Comparison of ENCODE assay signal across 9 cellular contexts in the genomic region with DNA sequence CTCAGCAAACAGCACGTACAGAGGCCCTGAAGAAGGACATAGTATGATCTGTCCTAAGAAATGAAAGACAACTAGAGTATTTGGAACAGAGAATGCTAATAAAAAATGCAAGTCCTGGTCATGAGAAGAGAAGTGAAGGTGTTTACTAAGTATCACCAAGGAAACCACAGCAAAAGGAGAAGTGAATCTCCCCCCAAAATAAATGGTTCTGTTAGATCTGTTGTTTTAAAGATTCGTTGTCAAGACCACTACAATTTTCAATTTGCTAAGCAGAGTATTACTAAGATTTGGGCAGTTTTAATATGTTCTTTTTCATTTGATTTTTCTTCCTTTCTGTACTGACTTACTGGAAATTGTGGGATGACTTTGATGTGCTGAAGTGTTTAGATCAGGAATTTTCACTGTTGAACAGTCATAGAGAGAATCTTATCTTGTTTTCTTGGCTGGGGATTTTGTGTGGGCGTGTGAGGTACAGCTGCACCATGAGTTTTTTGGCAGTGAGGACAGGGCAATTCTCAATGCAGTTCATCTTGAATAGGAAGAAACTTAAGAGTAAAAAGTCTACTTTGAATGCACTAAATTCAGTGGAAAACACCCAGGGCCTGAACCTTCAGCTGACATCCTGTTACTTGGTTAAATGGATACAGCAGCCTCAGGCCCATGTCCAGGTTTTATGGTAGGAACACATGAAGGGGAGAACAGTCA.
DNase-seq lines count a peak whose midpoint lies in the region; ATAC-seq and TF ChIP-seq lines count a peak whose summit lies in the region.
"Had no signal": no experiment of that assay in that cellular context is flagged by ENCODE, and none has a peak within 500 bp of the region (broad histone marks: within the 10 kb centered on the region; RNA-seq: fewer than 3 reads in every experiment).

No MANE protein-coding gene starts in this region.

- H3K4me2 ChIP-seq in HCT116 (ENCODE audit: low read length) (no peak overlapping the region), neuronal stem cell (ENCODE audit: insufficient read depth, low read length, poor library complexity, severe bottlenecking) (no peak overlapping the region)

- H3K36me3 ChIP-seq in HCT116 (ENCODE audit: control insufficient read depth in 1 of 2, insufficient read depth in 2 of 2, low read length in 2 of 2) (no peaks in the 10 kb centered on the region), ectodermal cell (ENCODE audit: control insufficient read depth, insufficient read depth, low read length) (no peaks in the 10 kb centered on the region), sigmoid colon (no peaks in the 10 kb centered on the region), neuronal stem cell (replicated peaks in 1 of 2; ENCODE audit: control insufficient read depth in 2 of 2, insufficient read depth in 2 of 2, low read length in 2 of 2) (peaks cover 0 to 18% of the 10 kb centered on the region in 2 donors)

- no peak overlapping the region for H2AFZ ChIP-seq in HCT116 (ENCODE audit: low read depth, low read length, poor library complexity, severe bottlenecking)
- H2AFZ ChIP-seq in neuronal stem cell (ENCODE audit: low read length): no peak overlapping the region

- no peak overlapping the region for H3K27ac ChIP-seq in HCT116 (ENCODE audit: low read depth, low read length)
- H3K27ac ChIP-seq in ectodermal cell (ENCODE audit: insufficient read depth, low read depth, low read length, poor library complexity, severe bottlenecking): peak overlapping the region; percentile 38
- H3K27ac ChIP-seq in sigmoid colon: peak overlapping the region; percentile 11 to 41 (median 28)
- no peak overlapping the region for H3K27ac ChIP-seq in neuronal stem cell (replicated peaks; ENCODE audit: low read length)
- H3K27ac ChIP-seq: C4-2B had no signal

- H3K9me3 ChIP-seq in HCT116 (ENCODE audit: control insufficient read depth in 1 of 2, insufficient read depth in 1 of 2, low read depth in 1 of 2, low read length in 2 of 2): no peaks in the 10 kb centered on the region
- H3K9me3 ChIP-seq in ectodermal cell (ENCODE audit: control insufficient read depth, low read length): no peaks in the 10 kb centered on the region
- no peaks in the 10 kb centered on the region for H3K9me3 ChIP-seq in sigmoid colon
- H3K9me3 ChIP-seq in neuronal stem cell (replicated peaks in 1 of 2; ENCODE audit: control insufficient read depth in 2 of 2, insufficient read depth in 1 of 2, low read depth in 1 of 2, low read length in 2 of 2): peaks cover 0 to 3% of the 10 kb centered on the region in 2 donors

- no peak overlapping the region for H3K27ac Mint-ChIP-seq in activated CD4-positive, alpha-beta T cell treated with anti-CD3 and anti-CD28 coated beads, Interleukin-2, amount 10 ng/mL, durations not matched to agents 7 days and 5 days

- TF ChIP-seq POLR2A in HCT116 (IDR thresholded peaks at IDR 0.05; ENCODE audit: borderline replicate concordance, extremely low read depth, insufficient read depth, insufficient read length) (no peak), sigmoid colon (IDR thresholded peaks at IDR 0.05) (no peak)

- peaks cover 7% of the 10 kb centered on the region for H3K9me3 Mint-ChIP-seq in activated CD4-positive, alpha-beta T cell treated with anti-CD3 and anti-CD28 coated beads, Interleukin-2, amount 10 ng/mL, durations not matched to agents 7 days and 5 days

- H3K79me2 ChIP-seq in HCT116 (ENCODE audit: insufficient read depth, low read length): no peaks in the 10 kb centered on the region

- 80 to 88% methylated on average over 3 of the region's 3 CpGs for WGBS in ectodermal cell, 2 experiments
- 38 to 66% methylated on average over 3 of the region's 3 CpGs for WGBS in sigmoid colon, 2 donors
- WGBS in neuronal stem cell (ENCODE audit: extremely low coverage in 2 of 2, insufficient read length in 2 of 2, insufficient replicate concordance in 1 of 2), 2 donors: no CpG with 5 or more reads among the region's 3 CpGs

- no peak overlapping the region for H3K18ac ChIP-seq in neuronal stem cell (ENCODE audit: low read length)

- intact Hi-C loops in HCT116 (cut with micrococcal nuclease) (no loop called here), sigmoid colon (cut with DNase I) (loop anchor here (5.0 kb wide), 1 partner anchor 136 kb away; no protein-coding TSS in a partner anchor)

- RAD21 ChIA-PET in HCT116 (lab: Charles Lee; ENCODE audit: low non-redundant PET in 1 of 2, low total read pairs in 2 of 2, uncharacterized antibody in 2 of 2, unreplicated experiment in 2 of 2): no interaction called here

- no peak overlapping the region for H4K8ac ChIP-seq in neuronal stem cell (ENCODE audit: low read depth, low read length)

- H2AK5ac ChIP-seq in neuronal stem cell (ENCODE audit: low read depth, low read length): no peak overlapping the region

- H2BK15ac ChIP-seq in neuronal stem cell (ENCODE audit: low read length): no peak overlapping the region

- H2BK5ac ChIP-seq in neuronal stem cell (ENCODE audit: low read length): no peak overlapping the region

- H3K4me1 Mint-ChIP-seq in activated CD4-positive, alpha-beta T cell treated with anti-CD3 and anti-CD28 coated beads, Interleukin-2, amount 10 ng/mL, durations not matched to agents 7 days and 5 days: peaks cover 16% of the 10 kb centered on the region

- H3K9ac ChIP-seq in HCT116 (ENCODE audit: low read length): no peak overlapping the region
- H3K9ac ChIP-seq in neuronal stem cell (ENCODE audit: low read depth, low read length, poor library complexity): no peak overlapping the region

- no TSS peak for BruUV-seq in HCT116 (replicated peaks; lab: Mats Ljungman, UMichigan)

- H3K27me3 Mint-ChIP-seq in activated CD4-positive, alpha-beta T cell treated with anti-CD3 and anti-CD28 coated beads, Interleukin-2, amount 10 ng/mL, durations not matched to agents 7 days and 5 days: no peaks in the 10 kb centered on the region

- ATAC-seq in HCT116: no peak

- H3K9me2 ChIP-seq in HCT116 (ENCODE audit: insufficient read depth): no peaks in the 10 kb centered on the region

- no peak overlapping the region for H4K91ac ChIP-seq in neuronal stem cell (ENCODE audit: low read depth, low read length, poor library complexity)

- H3K4me1 ChIP-seq in HCT116 (ENCODE audit: control insufficient read depth in 1 of 2, insufficient read depth in 2 of 2, low read length in 2 of 2) (peaks cover 3 to 13% of the 10 kb centered on the region in 2 experiments; a peak in 2 of 4 replicates), ectodermal cell (ENCODE audit: control insufficient read depth, insufficient read depth, low read length) (no peaks in the 10 kb centered on the region), sigmoid colon (peaks cover 0 to 27% (median 26%) of the 10 kb centered on the region in 4 donors), neuronal stem cell (ENCODE audit: control insufficient read depth in 2 of 2, insufficient read depth in 1 of 2, low read depth in 1 of 2, low read length in 2 of 2) (peaks cover 5% of the 10 kb centered on the region in 2 donors)

- CTCF ChIA-PET in activated CD4-positive, alpha-beta T cell treated with anti-CD3 and anti-CD28 coated beads, Interleukin-2, amount 10 ng/mL, durations not matched to agents 7 days and 5 days (lab: Charles Lee): no interaction called here
- CTCF ChIA-PET in HCT116 (lab: Charles Lee): no interaction called here

- no peak for TF ChIP-seq RAD21 in HCT116 (IDR thresholded peaks at IDR 0.05; ENCODE audit: low read depth)

- no peaks in the 10 kb centered on the region for H4K20me1 ChIP-seq in HCT116 (ENCODE audit: insufficient read depth)

- no peak overlapping the region for H3K23ac ChIP-seq in neuronal stem cell (ENCODE audit: low read depth, low read length, poor library complexity)

- no peak overlapping the region for H3K14ac ChIP-seq in neuronal stem cell (ENCODE audit: low read length)

- POLR2A ChIA-PET in activated CD4-positive, alpha-beta T cell treated with anti-CD3 and anti-CD28 coated beads, Interleukin-2, amount 10 ng/mL, durations not matched to agents 7 days and 5 days (lab: Charles Lee): no interaction called here
- POLR2A ChIA-PET in HCT116 (lab: Charles Lee): interaction anchor here (1.9 kb wide), 1 partner anchor 12 kb away, joined by 4 read pairs; no protein-coding TSS in a partner anchor

- H3K79me1 ChIP-seq in neuronal stem cell (ENCODE audit: low read depth, low read length): peaks cover 1% of the 10 kb centered on the region

- peak; percentile 33 to 52 for DNase-seq in activated CD4-positive, alpha-beta T cell treated with anti-CD3 and anti-CD28 coated beads, Interleukin-2, amount 50 U/mL, for 48 hours
- no peak for DNase-seq in activated CD4-positive, alpha-beta T cell treated with anti-CD3 and anti-CD28 coated beads, Interleukin-2, amount 10 ng/mL, durations not matched to agents 7 days and 5 days
- no peak for DNase-seq in HCT116 (ENCODE audit: low read depth, low spot score)
- peak; percentile 83 for DNase-seq in NCI-H226
- DNase-seq in sigmoid colon: no peak
- no peak for DNase-seq in neuronal stem cell (ENCODE audit: low spot score)
- no peak for DNase-seq in hepatic stellate cell (ENCODE audit: low spot score)

- no peak for TF ChIP-seq EP300 in sigmoid colon (IDR thresholded peaks at IDR 0.05)

- peaks cover 33% of the 10 kb centered on the region for H3K36me3 Mint-ChIP-seq in activated CD4-positive, alpha-beta T cell treated with anti-CD3 and anti-CD28 coated beads, Interleukin-2, amount 10 ng/mL, durations not matched to agents 7 days and 5 days (ENCODE audit: low read depth)

- H3K4ac ChIP-seq in neuronal stem cell (ENCODE audit: low read length): no peak overlapping the region

- H3K4me3 ChIP-seq in HCT116 (replicated peaks in 1 of 2; ENCODE audit: low read depth in 1 of 2, low read length in 2 of 2) (no peak overlapping the region), ectodermal cell (ENCODE audit: insufficient read depth, low read depth, low read length) (no peak overlapping the region), sigmoid colon (no peak overlapping the region), neuronal stem cell (ENCODE audit: low read length in 2 of 2) (no peak overlapping the region)

- TF ChIP-seq CTCF in HCT116 (IDR thresholded peaks at IDR 0.05 in 2 of 3, conservative IDR thresholded peaks at IDR 0.05 in 1 of 3; ENCODE audit: borderline replicate concordance in 1 of 3, insufficient read depth in 1 of 3, low read depth in 2 of 3, low read length in 2 of 3) (no peak), sigmoid colon (IDR thresholded peaks at IDR 0.05) (no peak)

- no peak overlapping the region for H2BK120ac ChIP-seq in neuronal stem cell (ENCODE audit: low read depth, low read length)

- H3K27me3 ChIP-seq in HCT116 (ENCODE audit: insufficient read depth, low read length) (no peaks in the 10 kb centered on the region), ectodermal cell (ENCODE audit: control insufficient read depth, insufficient read depth, low read length, poor library complexity, severe bottlenecking) (no peaks in the 10 kb centered on the region), sigmoid colon (no peaks in the 10 kb centered on the region), neuronal stem cell (ENCODE audit: control insufficient read depth in 3 of 3, insufficient read depth in 3 of 3, low read depth in 1 of 3, low read length in 3 of 3) (no peaks in the 10 kb centered on the region)

- no peak overlapping the region for H2BK12ac ChIP-seq in neuronal stem cell (ENCODE audit: low read length)

- H3K4me3 Mint-ChIP-seq in activated CD4-positive, alpha-beta T cell treated with anti-CD3 and anti-CD28 coated beads, Interleukin-2, amount 10 ng/mL, durations not matched to agents 7 days and 5 days: no peak overlapping the region

Comparison
In these comparisons a context has a peak if more than half of its experiments do, and no peak if none do; other contexts are left out.
1. DNase-seq: peak in activated CD4-positive, alpha-beta T cell treated with anti-CD3 and anti-CD28 coated beads, Interleukin-2, amount 50 U/mL, for 48 hours (2 of 2) and NCI-H226 (single experiment); none in activated CD4-positive, alpha-beta T cell treated with anti-CD3 and anti-CD28 coated beads, Interleukin-2, amount 10 ng/mL, durations not matched to agents 7 days and 5 days (single experiment), HCT116 (single experiment), sigmoid colon (single experiment), neuronal stem cell (single experiment) and hepatic stellate cell (single experiment).
2. H3K27ac ChIP-seq: peak in ectodermal cell (single experiment) and sigmoid colon (4 of 4); none in HCT116 (single experiment) and neuronal stem cell (single experiment).